Comparison of ENCODE assay signal across 8 cellular contexts in the genomic region with DNA sequence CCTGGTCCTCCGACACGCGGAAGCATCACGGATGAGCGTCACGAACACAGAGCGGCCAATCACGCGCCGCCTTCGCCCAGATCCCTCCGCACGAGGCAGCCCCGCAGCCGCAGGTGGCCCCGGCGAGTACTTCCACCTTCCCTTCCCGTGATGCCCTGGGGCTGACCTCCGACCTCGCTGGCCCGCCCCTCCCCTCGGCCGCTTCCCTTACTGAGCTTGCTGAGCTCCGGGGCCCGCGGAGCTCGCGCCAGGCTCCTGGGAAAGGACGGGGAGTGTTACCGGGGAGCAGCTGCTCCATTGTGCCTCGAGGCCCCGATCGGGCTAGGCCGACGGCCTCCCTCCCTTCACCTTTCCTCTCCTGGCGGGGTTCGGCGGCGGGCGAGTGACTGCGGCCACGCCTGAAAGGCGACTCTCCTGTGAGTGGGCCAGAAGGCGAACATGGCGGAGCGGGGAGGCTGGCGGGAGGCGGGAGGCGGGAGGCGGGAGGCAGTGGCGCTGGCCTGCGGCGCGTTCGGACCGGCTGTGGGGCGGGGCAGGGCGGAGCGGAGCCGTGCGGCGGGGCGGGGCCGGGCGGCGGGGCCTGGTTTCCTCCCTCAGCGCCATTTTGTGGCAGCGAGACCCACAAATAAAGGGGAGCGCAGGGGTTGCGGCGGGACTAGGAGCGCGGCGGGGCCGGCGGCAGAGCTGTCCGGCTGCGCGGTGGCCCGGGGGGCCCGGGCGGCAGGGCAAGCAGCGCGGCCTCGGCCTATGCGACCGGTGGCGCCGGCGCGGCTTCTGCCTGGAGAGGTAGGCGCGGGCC. TPM values are rescaled to one million over a fixed set of nuclear protein-coding genes. Genes with fewer than 3 reads are reported as not detected.
DNase-seq lines count a peak whose midpoint lies in the region; ATAC-seq, FAIRE-seq and TF ChIP-seq lines count a peak whose summit lies in the region.

A gene (plus strand): TSS at position 589 of the 799 bp plus-strand sequence. CDS start 8,760 bp downstream, outside the sequence.

- peak within 1 kb of the TSS; percentile 30 for H2BK120ac ChIP-seq in mesendoderm (ENCODE audit: low read depth, low read length)

- no peaks in the 10 kb centered on the region for H3K27me3 Mint-ChIP-seq in Caco-2 (ENCODE audit: insufficient read depth, unreplicated experiment)

- CTCF ChIA-PET in Caco-2 (lab: Charles Lee): interaction anchor here (0.6 to 0.7 kb wide), 3 partner anchors 23 to 354 kb away, joined by 3 read pairs; no protein-coding TSS in a partner anchor

- peaks cover 1% of the 10 kb centered on the region; the same call in 1 of the 2 replicates for H3K36me3 ChIP-seq in Caco-2 (ENCODE audit: control insufficient read depth, insufficient read depth, low read length)
- no peaks in the 10 kb centered on the region for H3K36me3 ChIP-seq in endocrine pancreas (ENCODE audit: control insufficient read depth, insufficient read depth, low read length)
- peaks cover 1% of the 10 kb centered on the region for H3K36me3 ChIP-seq in mesendoderm (ENCODE audit: control insufficient read depth, insufficient read depth, low read length)

- peak within 1 kb of the TSS; percentile 96 for H3K4me3 ChIP-seq in Caco-2 (ENCODE audit: low read depth, low read length)
- peak within 1 kb of the TSS; percentile 100 for H3K4me3 ChIP-seq in endocrine pancreas (ENCODE audit: control insufficient read depth, insufficient read depth, low read length)
- H3K4me3 ChIP-seq in mesendoderm (ENCODE audit: low read length): peak within 1 kb of the TSS; percentile 95

- H2BK15ac ChIP-seq in mesendoderm (replicated peaks; ENCODE audit: low read depth): no peak within 1 kb of the TSS

- peak within 1 kb of the TSS; percentile 98 for H4K8ac ChIP-seq in mesendoderm (ENCODE audit: low read depth, low read length)

- no TSS peak for BruUV-seq in Caco-2 (replicated peaks; lab: Mats Ljungman, UMichigan)

- H3K4me1 ChIP-seq in Caco-2 (peaks cover 3% of the 10 kb centered on the region; the same call in 1 of the 2 replicates), endocrine pancreas (ENCODE audit: control insufficient read depth, insufficient read depth, low read length) (peaks cover 20% of the 10 kb centered on the region), mesendoderm (ENCODE audit: control insufficient read depth, low read depth, low read length) (no peaks in the 10 kb centered on the region)

- peak within 1 kb of the TSS; percentile 96 for H2BK5ac ChIP-seq in mesendoderm (ENCODE audit: low read length)

- H3K4me1 Mint-ChIP-seq in Caco-2 (ENCODE audit: low read depth, unreplicated experiment): peaks cover 6% of the 10 kb centered on the region

- no peak within 1 kb of the TSS for H4K5ac ChIP-seq in mesendoderm (ENCODE audit: low read length)

- WGBS in mesendoderm (ENCODE audit: extremely low coverage, insufficient coverage, low lambda C conversion rate): no CpG with 5 or more reads among the region's 93 CpGs

- peak within 1 kb of the TSS; percentile 95 for H3K4ac ChIP-seq in mesendoderm (ENCODE audit: low read depth, low read length)

- H3K36me3 Mint-ChIP-seq in Caco-2 (ENCODE audit: insufficient read depth, unreplicated experiment): peaks cover 41% of the 10 kb centered on the region

- H3K79me1 ChIP-seq in mesendoderm (ENCODE audit: low read length): peaks cover 8% of the 10 kb centered on the region

- peak within 1 kb of the TSS; percentile 58 for H3K4me2 ChIP-seq in mesendoderm (ENCODE audit: low read length)

- POLR2A ChIA-PET in Caco-2 (lab: Charles Lee): interaction anchor here (0.5 to 3.2 kb wide), 33 partner anchors 10 to 1928 kb away, joined by 3 to 71 read pairs (median 4); a partner anchor contains a TSS

- H3K4me3 Mint-ChIP-seq in Caco-2 (ENCODE audit: unreplicated experiment): peak within 1 kb of the TSS; percentile 97

- H3K27ac Mint-ChIP-seq in Caco-2 (ENCODE audit: unreplicated experiment): peak within 1 kb of the TSS; percentile 96

- no peak for TF ChIP-seq CTCF in Caco-2 (IDR thresholded peaks at IDR 0.05; ENCODE audit: insufficient read depth in 1 of 2, low read depth in 1 of 2, low read length in 1 of 2, severe bottlenecking in 1 of 2, unreplicated experiment in 1 of 2)

- intact Hi-C loops in Caco-2 (cut with micrococcal nuclease; ENCODE audit: unreplicated experiment): loop anchor here (1.0 kb wide), 3 partner anchors 34 to 63 kb away; a partner anchor contains a TSS

- DNase-seq in Caco-2 (peak; percentile 98), HTR-8/SVneo (ENCODE audit: insufficient read length, low spot score) (peak; percentile 67), NOMO-1 treated with DMSO at 0.1 percent for 48 hours (lab: John Stamatoyannopoulos, UW; ENCODE audit: unreplicated experiment) (peak; percentile 96), mesendoderm (peak; percentile 98)
- peak; percentile 82 to 91 (median 86) for DNase-seq in activated CD8-positive, alpha-beta memory T cell treated with anti-CD3 and anti-CD28 coated beads for 48 hours (ENCODE audit: low read depth in 2 of 3, low spot score in 2 of 3)
- peak; percentile 94 for DNase-seq in stimulated activated CD8-positive, alpha-beta memory T cell treated with anti-CD3 and anti-CD28 coated beads, Interleukin-12 subunit alpha, Interleukin-12 subunit beta, amount 100 ng/mL, for 4 hours (ENCODE audit: low read depth)

- no peak within 1 kb of the TSS for H2AK5ac ChIP-seq in mesendoderm (ENCODE audit: low read length)

- peak; percentile 67 for FAIRE-seq in HTR-8/SVneo (lab: Jason Lieb, UNC)

- H3K79me2 ChIP-seq in mesendoderm (ENCODE audit: control insufficient read depth, insufficient read depth, low read length): peaks cover 65% of the 10 kb centered on the region

- H3K9ac ChIP-seq in endocrine pancreas (ENCODE audit: control insufficient read depth, insufficient read depth, low read length) (peak within 1 kb of the TSS; percentile 99), mesendoderm (ENCODE audit: low read length) (peak within 1 kb of the TSS; percentile 98)

- peak; percentile 71 for ATAC-seq in GM21381 (IDR thresholded peaks at IDR 0.05; ENCODE audit: unreplicated experiment)

- peak within 1 kb of the TSS; percentile 99 for H3K27ac ChIP-seq in mesendoderm (ENCODE audit: low read depth, low read length)

- H3K23ac ChIP-seq in mesendoderm (ENCODE audit: low read length): peak within 1 kb of the TSS; percentile 86

- peak within 1 kb of the TSS; percentile 99 for H3K56ac ChIP-seq in mesendoderm (ENCODE audit: low read length)

- no peaks in the 10 kb centered on the region for H3K9me3 ChIP-seq in Caco-2
- no peaks in the 10 kb centered on the region for H3K9me3 ChIP-seq in endocrine pancreas (ENCODE audit: control insufficient read depth, low read length)

- peak within 1 kb of the TSS; percentile 99 for H3K18ac ChIP-seq in mesendoderm (ENCODE audit: low read length)

- no peaks in the 10 kb centered on the region for H3K27me3 ChIP-seq in Caco-2 (replicated peaks; ENCODE audit: control insufficient read depth, insufficient read depth, low read length)
- no peaks in the 10 kb centered on the region for H3K27me3 ChIP-seq in endocrine pancreas (ENCODE audit: control insufficient read depth, insufficient read depth, low read length)
- no peaks in the 10 kb centered on the region for H3K27me3 ChIP-seq in mesendoderm (ENCODE audit: insufficient read depth, low read length, poor library complexity)

- H3K9me3 Mint-ChIP-seq in Caco-2 (ENCODE audit: unreplicated experiment): no peaks in the 10 kb centered on the region

RNA-seq across cellular contexts. Expression of the gene that starts here (rescaled TPM):
- 109 and 114 TPM in 2 replicates for total RNA-seq in Caco-2 (2022)
- 107 TPM for polyA plus RNA-seq in mesendoderm (2013, experiment 1 of 2)
- polyA plus RNA-seq in mesendoderm (2013, experiment 2 of 2): 107 TPM

Comparison
In these comparisons a context has a peak if more than half of its experiments do, and no peak if none do; other contexts are left out.
1. Peak in every context shown above with its lines: DNase-seq, ATAC-seq, H3K4me3 ChIP-seq and H3K27ac ChIP-seq.